8 cellular contexts compared by ENCODE assay signal in genomic region chr3:112302881-112303761, GRCh38. TPM values are rescaled to one million over a fixed set of nuclear protein-coding genes. Genes with fewer than 3 reads are reported as not detected.
DNase-seq lines count a peak whose midpoint lies in the region; ATAC-seq, FAIRE-seq and TF ChIP-seq lines count a peak whose summit lies in the region.

No MANE protein-coding gene starts in this region.

- no peaks in the 10 kb centered on the region for H3K9me3 ChIP-seq in OCI-LY1 (ENCODE audit: low read length)

- ATAC-seq in GM19463 (IDR thresholded peaks at IDR 0.05; ENCODE audit: unreplicated experiment): peak; percentile 46
- peak; percentile 38 for ATAC-seq in foreskin keratinocyte
- ATAC-seq in sciatic nerve: peak; percentile 43
- no peak for ATAC-seq in HG03565 (IDR thresholded peaks at IDR 0.05; ENCODE audit: unreplicated experiment)

- no peaks in the 10 kb centered on the region for H3K79me2 ChIP-seq in OCI-LY1 (ENCODE audit: insufficient read depth, low read length)

- H3K27ac ChIP-seq in OCI-LY1 (ENCODE audit: low read depth, low read length, poor library complexity, severe bottlenecking): peak overlapping the region; percentile 66
- H3K27ac ChIP-seq in foreskin keratinocyte: no peak overlapping the region

- peak overlapping the region; percentile 65 for H3K4me2 ChIP-seq in OCI-LY1 (ENCODE audit: low read length)

- no peaks in the 10 kb centered on the region for H4K20me1 ChIP-seq in OCI-LY1 (ENCODE audit: insufficient read depth, low read length)

- intact Hi-C loops in sciatic nerve (cut with DNase I): no loop called here

- FAIRE-seq in urothelium cell line (lab: Jason Lieb, UNC): no peak

- H3K4me1 ChIP-seq in OCI-LY1 (ENCODE audit: insufficient read depth, low read length, severe bottlenecking) (peaks cover 47% of the 10 kb centered on the region), foreskin keratinocyte (no peaks in the 10 kb centered on the region)

- no peaks in the 10 kb centered on the region for H3K36me3 ChIP-seq in OCI-LY1 (ENCODE audit: insufficient read depth, low read length)

- H3K4me3 ChIP-seq in OCI-LY1 (ENCODE audit: low read depth, low read length, poor library complexity, severe bottlenecking): peak overlapping the region; percentile 51

- no peak for DNase-seq in foreskin keratinocyte
- DNase-seq in sciatic nerve (ENCODE audit: low spot score): no peak
- DNase-seq in T-helper 9 cell: no peak
- no peak for DNase-seq in urothelium cell line (ENCODE audit: low spot score)
- no peak for DNase-seq in NCI-H2107 treated with DMSO at 0.1 percent for 48 hours (lab: John Stamatoyannopoulos, UW; ENCODE audit: unreplicated experiment)

- no peaks in the 10 kb centered on the region for H3K9me2 ChIP-seq in OCI-LY1 (ENCODE audit: low read depth, low read length)

- TF ChIP-seq CTCF in OCI-LY1 (IDR thresholded peaks at IDR 0.05; ENCODE audit: low read length) (no peak), foreskin keratinocyte (conservative IDR thresholded peaks at IDR 0.05) (no peak)

- no peaks in the 10 kb centered on the region for H3K27me3 ChIP-seq in OCI-LY1 (ENCODE audit: insufficient read depth, low read length)
- no peaks in the 10 kb centered on the region for H3K27me3 ChIP-seq in foreskin keratinocyte

- no peaks in the 10 kb centered on the region for H3F3A ChIP-seq in OCI-LY1 (ENCODE audit: insufficient read depth, low read length)

- peak overlapping the region; percentile 62 for H3K9ac ChIP-seq in OCI-LY1 (ENCODE audit: low read length)

- H2AFZ ChIP-seq in OCI-LY1 (ENCODE audit: low read length): peak overlapping the region; percentile 91

RNA-seq across cellular contexts. Expression of gene SLC9C1, which starts 9.1 kb away (rescaled TPM):
- total RNA-seq in foreskin keratinocyte: not detected in 2 replicates
- polyA plus RNA-seq in foreskin keratinocyte: not detected in 2 replicates
- 0.94 TPM for total RNA-seq in sciatic nerve

RNA-seq across cellular contexts. Expression of gene CD200, which starts 29.8 kb away (rescaled TPM):
- 0.11 and 0.14 TPM in 2 replicates for total RNA-seq in foreskin keratinocyte
- polyA plus RNA-seq in foreskin keratinocyte: 0.03 and 0.12 TPM in 2 replicates
- 23.8 TPM for total RNA-seq in sciatic nerve

Comparison
In these comparisons a context has a peak if more than half of its experiments do, and no peak if none do; other contexts are left out.
1. RNA of gene CD200, which starts 29.8 kb away (total RNA-seq): 23.8 TPM in sciatic nerve (single experiment); 0.11 to 0.14 TPM in foreskin keratinocyte; every median in the first group is over 10 times any median in the second.